Comparison of ENCODE assay signal across 8 cellular contexts in the genomic region with DNA sequence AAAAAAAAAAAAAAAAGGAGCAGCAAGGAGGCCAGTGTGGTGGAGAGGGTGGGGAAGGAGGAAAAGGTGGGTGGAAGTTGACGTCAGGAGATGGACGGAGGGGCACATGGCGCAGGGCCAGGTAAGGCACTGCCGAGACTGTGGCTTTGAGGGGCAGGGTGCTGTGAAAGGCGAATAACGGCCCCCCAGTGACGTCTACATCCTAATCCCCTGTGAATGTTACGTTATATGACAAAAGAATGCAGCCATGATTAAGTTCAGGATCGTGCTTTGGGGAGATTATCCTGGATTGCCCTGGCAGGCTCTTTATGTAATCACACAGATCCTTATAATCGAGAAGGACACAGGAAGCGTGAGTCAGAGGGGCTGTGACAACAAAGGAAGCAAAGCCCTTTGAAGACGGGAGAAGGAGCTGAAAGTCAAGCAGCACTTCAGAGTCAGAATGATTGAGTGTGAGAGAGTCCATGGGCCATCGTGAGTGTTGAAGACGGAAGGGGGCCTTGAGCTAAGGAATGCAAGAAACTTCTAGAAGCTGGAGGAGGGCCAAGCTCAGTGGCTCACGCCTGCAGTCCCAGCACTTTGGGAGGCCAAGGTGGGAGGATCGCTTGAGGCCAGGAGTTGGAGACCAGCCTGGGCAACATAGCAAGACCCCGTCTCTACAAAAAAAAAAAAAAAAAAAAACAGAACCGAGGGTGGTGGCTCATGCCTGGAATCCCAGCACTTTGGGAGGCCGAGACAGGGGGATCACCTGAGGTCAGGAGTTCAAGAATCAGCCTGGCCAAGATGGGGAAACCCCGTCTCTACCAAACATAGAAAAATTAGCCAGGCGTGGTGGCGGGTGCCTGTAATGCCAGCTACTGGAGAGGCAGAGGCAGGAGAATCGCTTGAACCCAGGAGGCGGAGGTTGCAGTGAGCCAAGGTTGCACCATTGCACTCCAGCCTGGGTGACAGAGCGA. TPM values are rescaled to one million over a fixed set of nuclear protein-coding genes. Genes with fewer than 3 reads are reported as not detected.
A peak's percentile ranks its signal among the peaks of the same experiment; 100 is the strongest.
DNase-seq lines count a peak whose midpoint lies in the region; ATAC-seq and FAIRE-seq lines count a peak whose summit lies in the region.

No MANE protein-coding gene starts in this region.

- H3K27me3 ChIP-seq in H7 (ENCODE audit: control insufficient read depth, insufficient read depth, low read length) (no peaks in the 10 kb centered on the region), small intestine (ENCODE audit: control insufficient read depth in 2 of 2, insufficient read depth in 2 of 2, low read length in 2 of 2) (no peaks in the 10 kb centered on the region)

- 31 to 36% (median 31%) methylated on average over 23 to 25 of the region's 25 CpGs for WGBS in small intestine, 3 donors

- ATAC-seq in GM18873 (IDR thresholded peaks at IDR 0.05; ENCODE audit: low FRiP score, unreplicated experiment) = no peak
- ATAC-seq in GM21526 (IDR thresholded peaks at IDR 0.05; ENCODE audit: low FRiP score, unreplicated experiment) = no peak

- H3K27ac ChIP-seq in small intestine (ENCODE audit: low read depth in 1 of 2, low read length in 1 of 2) = peak overlapping the region in 1 of 2 donors; percentile 31

- peaks cover 0 to 4% of the 10 kb centered on the region in 2 donors for H3K4me1 ChIP-seq in small intestine (ENCODE audit: control insufficient read depth in 2 of 2, insufficient read depth in 1 of 2, low read depth in 1 of 2, low read length in 1 of 2)

- no peak for FAIRE-seq in small intestine (lab: Jason Lieb, UNC)

- H3K4me3 ChIP-seq in H7 (ENCODE audit: insufficient read depth, low read depth, low read length) (no peak overlapping the region), small intestine (ENCODE audit: low read depth in 1 of 2, low read length in 2 of 2) (no peak overlapping the region)

- peak; percentile 27 for DNase-seq in H7
- DNase-seq in SW 1271 (lab: John Stamatoyannopoulos, UW) = peak; percentile 70 to 84
- DNase-seq in glomerular endothelial cell (ENCODE audit: extremely low read depth, low read depth, low spot score) = peak; percentile 99
- DNase-seq in small intestine = peak; percentile 62
- DNase-seq in central memory CD4-positive, alpha-beta T cell = no peak
- DNase-seq in mesenteric fat pad (ENCODE audit: low spot score) = no peak

- H3K9me3 ChIP-seq in small intestine (ENCODE audit: control insufficient read depth, low read depth) = no peaks in the 10 kb centered on the region

- H3K36me3 ChIP-seq in H7 (replicated peaks; ENCODE audit: control insufficient read depth, insufficient read depth, low read length) = no peaks in the 10 kb centered on the region
- peaks cover 0 to 2% of the 10 kb centered on the region in 2 donors for H3K36me3 ChIP-seq in small intestine (ENCODE audit: control insufficient read depth in 2 of 2, insufficient read depth in 2 of 2, low read length in 2 of 2)

RNA-seq across cellular contexts. Expression of a gene that starts 13.8 kb away (rescaled TPM):
- not detected in 2 replicates for total RNA-seq in H7 (2014; rRNA removed; shearing (Covaris generic))
- not detected in 2 replicates for total RNA-seq in glomerular endothelial cell
- polyA plus RNA-seq in small intestine = not detected
- not detected for total RNA-seq in mesenteric fat pad

RNA-seq across cellular contexts. Expression of a gene that starts 13.9 kb away (rescaled TPM):
- total RNA-seq in H7 (2014; rRNA removed; shearing (Covaris generic)) = 0.17 and 1.1 TPM in 2 replicates
- total RNA-seq in glomerular endothelial cell (4.4 and 9.0 TPM in 2 replicates), mesenteric fat pad (3.7 TPM)
- 10 to 100 TPM in 2 of 3 donors, 1 to 10 TPM in 1; 4.3 to 25.7 (median 17.4) TPM for polyA plus RNA-seq in small intestine

RNA-seq across cellular contexts. Expression of a gene that starts 41.5 kb away (rescaled TPM):
- total RNA-seq in H7 (2014; rRNA removed; shearing (Covaris generic)) = 42.3 and 49.0 TPM in 2 replicates
- 212 and 300 TPM in 2 replicates for total RNA-seq in glomerular endothelial cell
- polyA plus RNA-seq in small intestine = 10 to 100 TPM; 19.9 to 26.0 (median 22.2) TPM
- 30.3 TPM for total RNA-seq in mesenteric fat pad

Comparison
In these comparisons a context has a peak if more than half of its experiments do, and no peak if none do; other contexts are left out.
1. DNase-seq: peak in H7 (single experiment), SW 1271 (2 of 2), glomerular endothelial cell (single experiment) and small intestine (single experiment); none in central memory CD4-positive, alpha-beta T cell (single experiment) and mesenteric fat pad (single experiment).